8 cellular contexts compared by ENCODE assay signal in genomic region chr2:72770879-72771461, GRCh38. TPM values are rescaled to one million over a fixed set of nuclear protein-coding genes. Genes with fewer than 3 reads are reported as not detected.
DNase-seq lines count a peak whose midpoint lies in the region; ATAC-seq and TF ChIP-seq lines count a peak whose summit lies in the region.

No MANE protein-coding gene starts in this region.

- H3K4me3 ChIP-seq in MG63 (no peak overlapping the region), RWPE2 (ENCODE audit: severe bottlenecking) (no peak overlapping the region), left ventricle myocardium inferior (no peak overlapping the region), sigmoid colon (no peak overlapping the region)

- TF ChIP-seq EP300 in sigmoid colon (IDR thresholded peaks at IDR 0.05): no peak

- no peaks in the 10 kb centered on the region for H3K27me3 ChIP-seq in MG63
- no peaks in the 10 kb centered on the region for H3K27me3 ChIP-seq in RWPE2 (ENCODE audit: insufficient read depth, poor library complexity, severe bottlenecking)
- H3K27me3 ChIP-seq in left ventricle myocardium inferior (ENCODE audit: low read depth): no peaks in the 10 kb centered on the region
- H3K27me3 ChIP-seq in sigmoid colon: no peaks in the 10 kb centered on the region

- WGBS in sigmoid colon, 2 donors: 1% methylated on average over 2 of the region's 2 CpGs

- no peak overlapping the region for H3K27ac Mint-ChIP-seq in CD14-positive monocyte

- H3K9me3 Mint-ChIP-seq in CD14-positive monocyte: no peaks in the 10 kb centered on the region

- H3K4me1 Mint-ChIP-seq in CD14-positive monocyte: no peaks in the 10 kb centered on the region

- no peak overlapping the region for H3K4me3 Mint-ChIP-seq in CD14-positive monocyte

- no peaks in the 10 kb centered on the region for H3K9me3 ChIP-seq in MG63
- H3K9me3 ChIP-seq in RWPE2 (ENCODE audit: severe bottlenecking): no peaks in the 10 kb centered on the region
- no peaks in the 10 kb centered on the region for H3K9me3 ChIP-seq in left ventricle myocardium inferior (replicated peaks)
- no peaks in the 10 kb centered on the region for H3K9me3 ChIP-seq in sigmoid colon

- H3K4me1 ChIP-seq in RWPE2 (ENCODE audit: insufficient read depth, poor library complexity, severe bottlenecking) (peaks cover 6% of the 10 kb centered on the region), left ventricle myocardium inferior (peaks cover 10% of the 10 kb centered on the region), sigmoid colon (no peaks in the 10 kb centered on the region)

- peak; percentile 93 for TF ChIP-seq CTCF in CD14-positive monocyte (IDR thresholded peaks at IDR 0.05)
- TF ChIP-seq CTCF in RWPE2 (IDR thresholded peaks at IDR 0.05; ENCODE audit: poor library complexity, severe bottlenecking): peak; percentile 90
- peak; percentile 93 for TF ChIP-seq CTCF in left ventricle myocardium inferior (IDR thresholded peaks at IDR 0.05; ENCODE audit: borderline replicate concordance)
- TF ChIP-seq CTCF in sigmoid colon (IDR thresholded peaks at IDR 0.05): peak; percentile 64 to 85 (median 70)

- DNase-seq in CD14-positive monocyte (ENCODE audit: low spot score) (no peak), GM19240 (ENCODE audit: insufficient read length, low spot score) (peak; percentile 8), MG63 (peak; percentile 16), RWPE2 (ENCODE audit: low spot score) (no peak), amniotic epithelial cell (ENCODE audit: low read depth) (peak; percentile 69), left ventricle myocardium inferior (no peak), sigmoid colon (peak; percentile 72)

- no peak for TF ChIP-seq POLR2A in sigmoid colon (IDR thresholded peaks at IDR 0.05)

- peaks cover 0 to 3% (median 2%) of the 10 kb centered on the region in 3 donors for H3K27me3 Mint-ChIP-seq in CD14-positive monocyte (ENCODE audit: low read depth in 3 of 3)

- no peaks in the 10 kb centered on the region for H3K36me3 ChIP-seq in MG63
- no peaks in the 10 kb centered on the region; the same call in 1 of the 2 replicates for H3K36me3 ChIP-seq in RWPE2 (ENCODE audit: low read depth)
- H3K36me3 ChIP-seq in left ventricle myocardium inferior: no peaks in the 10 kb centered on the region
- H3K36me3 ChIP-seq in sigmoid colon: no peaks in the 10 kb centered on the region

- H3K36me3 Mint-ChIP-seq in CD14-positive monocyte: no peaks in the 10 kb centered on the region

- intact Hi-C loops in CD14-positive monocyte (cut with micrococcal nuclease): loop anchor here (2.0 to 5.0 kb wide), 2 partner anchors 91 to 92 kb away; no protein-coding TSS in a partner anchor
- intact Hi-C loops in left ventricle myocardium inferior (cut with micrococcal nuclease): loop anchor here (5.0 kb wide), 1 partner anchor 91 kb away; no protein-coding TSS in a partner anchor
- intact Hi-C loops in sigmoid colon (cut with DNase I): loop anchor here (1.0 to 5.0 kb wide), 3 partner anchors 46 to 406 kb away; no protein-coding TSS in a partner anchor

- ATAC-seq in RWPE2 (ENCODE audit: low read depth): no peak
- no peak for ATAC-seq in HG03457 (IDR thresholded peaks at IDR 0.05; ENCODE audit: unreplicated experiment)

- H3K27ac ChIP-seq in RWPE2 (ENCODE audit: poor library complexity, severe bottlenecking) (no peak overlapping the region), left ventricle myocardium inferior (replicated peaks) (no peak overlapping the region), sigmoid colon (no peak overlapping the region)

RNA-seq across cellular contexts. Expression of gene EXOC6B, which starts 54.9 kb away (rescaled TPM):
- polyA plus RNA-seq in CD14-positive monocyte (1 to 10 TPM; 1.8 to 2.1 TPM), sigmoid colon (1 to 10 TPM; 5.0 to 7.2 (median 5.1) TPM)
- 11.7 and 22.2 TPM in 2 replicates for total RNA-seq in MG63 (2014; rRNA removed; shearing (Covaris generic); ENCODE audit: low replicate concordance)
- total RNA-seq in left ventricle myocardium inferior (139 TPM), sigmoid colon (10 to 100 TPM; 25.3 to 46.1 (median 42.0) TPM)

Comparison
In these comparisons a context has a peak if more than half of its experiments do, and no peak if none do; other contexts are left out.
1. DNase-seq: peak in GM19240 (single experiment), MG63 (single experiment), amniotic epithelial cell (single experiment) and sigmoid colon (single experiment); none in CD14-positive monocyte (single experiment), RWPE2 (single experiment) and left ventricle myocardium inferior (single experiment).
2. Peak in every context shown above with its lines, with median percentiles within 50 percentile points of each other: CTCF ChIP-seq.